Comparison of ENCODE assay signal across 19 cellular contexts in genomic region chr22:43553451-43554258, GRCh38.
"Had no signal": no experiment of that assay in that cellular context is flagged by ENCODE, and none has a peak within 500 bp of the region (broad histone marks: within the 10 kb centered on the region; RNA-seq: fewer than 3 reads in every experiment).

No MANE protein-coding gene starts in this region.

- H3K4me1 ChIP-seq: gastroesophageal sphincter, prostate gland, stomach, suprapubic skin, transverse colon, uterus had no signal

- H3K36me3 ChIP-seq: gastroesophageal sphincter, prostate gland, stomach, suprapubic skin, transverse colon, uterus had no signal

- H3K27me3 ChIP-seq: dorsolateral prefrontal cortex, gastroesophageal sphincter, stomach, suprapubic skin, transverse colon, uterus had no signal

- ATAC-seq: effector memory CD8-positive, alpha-beta T cell; gastroesophageal sphincter; left cardiac atrium; mucosa of descending colon had no signal

- DNase-seq: activated CD4-positive, alpha-beta T cell treated with anti-CD3 and anti-CD28 coated beads for 1 hour; activated naive CD8-positive, alpha-beta T cell treated with anti-CD3 and anti-CD28 coated beads for 36 hours; central memory CD4-positive, alpha-beta T cell; effector memory CD8-positive, alpha-beta T cell; hypothalamus; left cardiac atrium; mesenchymal stem cell; naive B cell; stimulated activated CD4-positive, alpha-beta T cell treated with anti-CD3 and anti-CD28 coated beads, Interleukin-12 subunit alpha, Interleukin-12 subunit beta, amount 100 ng/mL, for 4 hours; stimulated activated CD4-positive, alpha-beta T cell treated with anti-CD3 and anti-CD28 coated beads, Interleukin-4, amount 100 ng/mL, for 4 hours; stomach; T-helper 1 cell; transverse colon; uterus had no signal

- H3K9me3 ChIP-seq: mucosa of descending colon, prostate gland, transverse colon, uterus had no signal

- H3K4me3 ChIP-seq: dorsolateral prefrontal cortex, gastroesophageal sphincter, mucosa of descending colon, prostate gland, stomach, suprapubic skin, transverse colon, uterus had no signal

- H3K27ac ChIP-seq: dorsolateral prefrontal cortex, gastroesophageal sphincter, prostate gland, stomach, suprapubic skin, transverse colon, uterus had no signal
